Comparison of ENCODE assay signal across 8 cellular contexts in the genomic region with DNA sequence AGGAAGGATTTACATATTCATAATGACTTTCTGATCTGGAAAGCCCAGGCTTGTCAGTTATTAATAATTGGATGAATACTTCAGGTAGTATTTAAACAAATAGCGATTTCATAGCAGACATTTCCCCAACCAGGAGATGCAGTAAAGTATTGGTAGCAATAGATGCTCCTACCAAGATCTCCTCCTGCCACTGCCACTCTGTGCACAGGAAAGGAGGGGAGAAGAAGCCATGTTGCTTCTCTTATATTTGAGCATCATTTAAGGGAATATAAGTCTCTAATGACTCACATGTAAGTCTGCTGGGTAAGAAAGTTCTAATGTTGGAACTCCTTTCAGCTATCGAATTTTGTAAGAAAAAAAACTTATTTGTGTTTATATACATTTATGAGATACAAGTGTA. TPM values are rescaled to one million over a fixed set of nuclear protein-coding genes. Genes with fewer than 3 reads are reported as not detected.
DNase-seq lines count a peak whose midpoint lies in the region; ATAC-seq lines count a peak whose summit lies in the region.

No MANE protein-coding gene starts in this region.

- no peaks in the 10 kb centered on the region for H4K20me1 ChIP-seq in BLaER1

- H3K36me3 ChIP-seq in BLaER1 (peaks cover 11% of the 10 kb centered on the region; the same call in 1 of the 2 replicates), KOPT-K1 (ENCODE audit: insufficient read depth, low read length) (peaks cover 10% of the 10 kb centered on the region), neuronal stem cell (replicated peaks in 1 of 2; ENCODE audit: control insufficient read depth in 2 of 2, insufficient read depth in 2 of 2, low read length in 2 of 2) (no peaks in the 10 kb centered on the region)

- no peak overlapping the region for H4K8ac ChIP-seq in neuronal stem cell (ENCODE audit: low read depth, low read length)

- ATAC-seq in central memory CD8-positive, alpha-beta T cell (replicated peaks; ENCODE audit: extremely low read depth, poor library complexity, severe bottlenecking), result peak; percentile 29

- H2AFZ ChIP-seq in neuronal stem cell (ENCODE audit: low read length), result peak overlapping the region; percentile 82

- no peaks in the 10 kb centered on the region for H3K79me1 ChIP-seq in neuronal stem cell (ENCODE audit: low read depth, low read length)

- no peak overlapping the region for H2BK12ac ChIP-seq in neuronal stem cell (ENCODE audit: low read length)

- no peak overlapping the region for H2BK5ac ChIP-seq in neuronal stem cell (ENCODE audit: low read length)

- peak overlapping the region; percentile 92 for H3K4me3 Mint-ChIP-seq in central memory CD8-positive, alpha-beta T cell

- no peak overlapping the region for H3K18ac ChIP-seq in neuronal stem cell (ENCODE audit: low read length)

- H3K4me1 Mint-ChIP-seq in central memory CD8-positive, alpha-beta T cell, result peaks cover 75% of the 10 kb centered on the region

- H2BK120ac ChIP-seq in neuronal stem cell (ENCODE audit: low read depth, low read length), result no peak overlapping the region

- no peaks in the 10 kb centered on the region for H3K27me3 ChIP-seq in BLaER1
- no peaks in the 10 kb centered on the region for H3K27me3 ChIP-seq in neuronal stem cell (ENCODE audit: control insufficient read depth in 3 of 3, insufficient read depth in 3 of 3, low read depth in 1 of 3, low read length in 3 of 3)

- peak overlapping the region; percentile 90 for H3K27ac ChIP-seq in BLaER1
- H3K27ac ChIP-seq in KOPT-K1 (ENCODE audit: low read depth, low read length, poor library complexity, severe bottlenecking), result peak overlapping the region; percentile 97
- H3K27ac ChIP-seq in neuronal stem cell (replicated peaks; ENCODE audit: low read length), result no peak overlapping the region

- H3K23ac ChIP-seq in neuronal stem cell (ENCODE audit: low read depth, low read length, poor library complexity), result no peak overlapping the region

- DNase-seq in central memory CD8-positive, alpha-beta T cell (ENCODE audit: low spot score in 2 of 2), result no peak
- no peak for DNase-seq in neuronal stem cell (ENCODE audit: low spot score)
- no peak for DNase-seq in NCI-H82 (lab: John Stamatoyannopoulos, UW)
- DNase-seq in SKM-1 treated with dmso at 0.1 percent for 144 hours (lab: John Stamatoyannopoulos, UW; ENCODE audit: unreplicated experiment), result no peak
- no peak for DNase-seq in islet precursor cell
- DNase-seq in cortex of kidney (lab: John Stamatoyannopoulos, UW), result no peak

- peak overlapping the region; percentile 70 for H3K4me2 ChIP-seq in BLaER1
- H3K4me2 ChIP-seq in neuronal stem cell (ENCODE audit: insufficient read depth, low read length, poor library complexity, severe bottlenecking), result no peak overlapping the region

- H3K4me1 ChIP-seq in BLaER1, result peaks cover 49% of the 10 kb centered on the region
- peaks cover 10 to 12% of the 10 kb centered on the region in 2 donors for H3K4me1 ChIP-seq in neuronal stem cell (ENCODE audit: control insufficient read depth in 2 of 2, insufficient read depth in 1 of 2, low read depth in 1 of 2, low read length in 2 of 2)

- H3K9ac ChIP-seq in BLaER1 (peak overlapping the region; percentile 92), neuronal stem cell (ENCODE audit: low read depth, low read length, poor library complexity) (no peak overlapping the region)

- no peak overlapping the region for H4K91ac ChIP-seq in neuronal stem cell (ENCODE audit: low read depth, low read length, poor library complexity)

- H2BK15ac ChIP-seq in neuronal stem cell (ENCODE audit: low read length), result no peak overlapping the region

- H2AK5ac ChIP-seq in neuronal stem cell (ENCODE audit: low read depth, low read length), result no peak overlapping the region

- H3K4me3 ChIP-seq in BLaER1 (peak overlapping the region; percentile 76), neuronal stem cell (ENCODE audit: low read length in 2 of 2) (no peak overlapping the region)

- H3K27me3 Mint-ChIP-seq in central memory CD8-positive, alpha-beta T cell, result no peaks in the 10 kb centered on the region

- no peak overlapping the region for H3K14ac ChIP-seq in neuronal stem cell (ENCODE audit: low read length)

- H3K4ac ChIP-seq in neuronal stem cell (ENCODE audit: low read length), result no peak overlapping the region

- peak overlapping the region; percentile 87 for H3K27ac Mint-ChIP-seq in central memory CD8-positive, alpha-beta T cell (ENCODE audit: low read depth)

- H3K9me3 Mint-ChIP-seq in central memory CD8-positive, alpha-beta T cell, result no peaks in the 10 kb centered on the region

- peaks cover 23% of the 10 kb centered on the region for H3K36me3 Mint-ChIP-seq in central memory CD8-positive, alpha-beta T cell (ENCODE audit: insufficient read depth)

- peaks cover 10% of the 10 kb centered on the region; the same call in 1 of the 2 replicates for H3K9me3 ChIP-seq in BLaER1
- H3K9me3 ChIP-seq in KOPT-K1 (ENCODE audit: insufficient read depth, low read length, poor library complexity, severe bottlenecking), result no peaks in the 10 kb centered on the region
- H3K9me3 ChIP-seq in neuronal stem cell (replicated peaks in 1 of 2; ENCODE audit: control insufficient read depth in 2 of 2, insufficient read depth in 1 of 2, low read depth in 1 of 2, low read length in 2 of 2), result no peaks in the 10 kb centered on the region

- no CpG with 5 or more reads among the region's 2 CpGs for whole genome bisulfite sequencing in neuronal stem cell (ENCODE audit: extremely low coverage in 2 of 2, insufficient read length in 2 of 2, insufficient replicate concordance in 1 of 2), 2 donors

RNA-seq across cellular contexts. Expression of gene IFI16, which starts 0.4 kb away (rescaled TPM):
- polyA plus RNA-seq in neuronal stem cell (2013, experiment 1 of 2), result 7.6 TPM
- 8.2 TPM for polyA plus RNA-seq in neuronal stem cell (2013, experiment 2 of 2)
